17 cellular contexts compared by ENCODE assay signal in the genomic region with DNA sequence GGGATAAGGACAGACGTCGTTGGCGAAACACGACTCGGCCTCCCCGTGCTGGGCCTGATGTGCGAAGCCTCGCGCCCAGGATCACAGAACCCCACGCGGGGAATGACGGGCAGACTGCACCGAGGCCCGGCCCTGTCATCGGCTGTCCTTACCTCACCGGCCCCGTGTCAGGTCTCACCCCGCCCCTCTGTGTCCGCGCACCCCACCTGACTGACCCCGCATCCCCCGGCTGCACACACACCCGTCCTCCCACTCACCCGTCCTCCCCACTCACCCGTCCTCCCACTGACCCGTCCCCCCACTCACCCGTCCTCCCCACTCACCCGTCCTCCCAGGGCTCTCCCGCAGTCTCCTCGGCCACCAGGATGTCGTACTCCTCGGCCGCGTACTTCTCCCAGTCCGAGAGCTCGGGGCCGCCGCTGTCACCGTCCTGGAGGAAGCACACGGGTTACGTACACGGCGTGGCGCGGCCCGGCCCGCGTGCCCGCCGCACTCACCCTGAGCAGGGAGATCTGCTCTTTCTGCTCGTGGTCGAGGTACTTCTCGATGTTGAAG. TPM values are rescaled to one million over a fixed set of nuclear protein-coding genes. Genes with fewer than 3 reads are reported as not detected.
DNase-seq lines count a peak whose midpoint lies in the region; ATAC-seq and TF ChIP-seq lines count a peak whose summit lies in the region.
"Had no signal": no experiment of that assay in that cellular context is flagged by ENCODE, and none has a peak within 500 bp of the region (broad histone marks: within the 10 kb centered on the region; RNA-seq: fewer than 3 reads in every experiment).

No MANE protein-coding gene starts in this region.

- no peak overlapping the region for H2AFZ ChIP-seq in PC-3 (ENCODE audit: low read length)

- no peak for TF ChIP-seq POLR2A in spleen (IDR thresholded peaks at IDR 0.05)

- H3K4me3 ChIP-seq in lower lobe of right lung: no peak overlapping the region
- H3K4me3 ChIP-seq in spleen: no peak overlapping the region
- H3K4me3 ChIP-seq in PC-3 (ENCODE audit: low read length): no peak overlapping the region

- H3K27me3 ChIP-seq in lower lobe of right lung (ENCODE audit: low read depth): no peaks in the 10 kb centered on the region
- no peaks in the 10 kb centered on the region for H3K27me3 ChIP-seq in spleen (replicated peaks in 1 of 7)
- no peaks in the 10 kb centered on the region for H3K27me3 ChIP-seq in PC-3 (ENCODE audit: low read length)

- H4K20me1 ChIP-seq in PC-3 (ENCODE audit: low read length): no peaks in the 10 kb centered on the region

- TF ChIP-seq CTCF in lower lobe of right lung (IDR thresholded peaks at IDR 0.05) (no peak), spleen (IDR thresholded peaks at IDR 0.05 in 8 of 11, conservative IDR thresholded peaks at IDR 0.05 in 3 of 11) (no peak), PC-3 (conservative IDR thresholded peaks at IDR 0.05; ENCODE audit: low read depth, low read length) (no peak)

- H3K9me3 ChIP-seq in T-helper 17 cell (ENCODE audit: control insufficient read depth, low read length, poor library complexity, severe bottlenecking) (no peaks in the 10 kb centered on the region), lower lobe of right lung (no peaks in the 10 kb centered on the region), spleen (no peaks in the 10 kb centered on the region), PC-3 (ENCODE audit: low read length) (no peaks in the 10 kb centered on the region)

- ATAC-seq in T-helper 17 cell (no peak), left cardiac atrium (no peak), lower lobe of right lung (peak; percentile 14 to 30), GM21576 (IDR thresholded peaks at IDR 0.05; ENCODE audit: unreplicated experiment) (no peak), PC-3 (no peak)
- ATAC-seq: Panc1 had no signal

- no TSS peak for BruUV-seq in PC-3 (replicated peaks; lab: Mats Ljungman, UMichigan)

- peak overlapping the region; percentile 39 for H3K27ac Mint-ChIP-seq in T-helper 17 cell
- H3K27ac Mint-ChIP-seq: HFFc6 had no signal

- intact Hi-C loops in left cardiac atrium (cut with DNase I) (no loop called here), lower lobe of right lung (cut with DNase I) (no loop called here), spleen (cut with DNase I; ENCODE audit: low total_unique reads) (no loop called here), PC-3 (cut with micrococcal nuclease) (no loop called here)

- WGBS in spleen, 5 donors: 90 to 96% (median 91%) methylated on average over 50 to 53 of the region's 53 CpGs

- no peaks in the 10 kb centered on the region for H3F3A ChIP-seq in PC-3 (ENCODE audit: low read length, unreplicated experiment)

- DNase-seq in T-helper 17 cell (no peak), left cardiac atrium (peak; percentile 22), lower lobe of right lung (peak; percentile 44), spleen (peak; percentile 74), PC-3 (no peak)
- no peak for DNase-seq in activated CD4-positive, alpha-beta T cell treated with anti-CD3 and anti-CD28 coated beads for 1 hour
- DNase-seq: DMS153, HFFc6, NCI-H1092, NCI-H146, NCI-H2081 treated with DMSO at 0.1 percent for 48 hours, NCI-H524, SHP77 had no signal

- no peaks in the 10 kb centered on the region for H3K9me2 ChIP-seq in PC-3 (replicated peaks; ENCODE audit: low read length)

- H3K4me1 Mint-ChIP-seq in T-helper 17 cell: peaks cover 5% of the 10 kb centered on the region

- H3K4me1 ChIP-seq in lower lobe of right lung (no peaks in the 10 kb centered on the region), spleen (no peaks in the 10 kb centered on the region), PC-3 (ENCODE audit: insufficient read depth, low read length) (no peaks in the 10 kb centered on the region)

- no peaks in the 10 kb centered on the region for H3K27me3 Mint-ChIP-seq in T-helper 17 cell

- peaks cover 4% of the 10 kb centered on the region for H3K36me3 ChIP-seq in lower lobe of right lung
- H3K36me3 ChIP-seq in spleen: peaks cover 0 to 73% (median 7%) of the 10 kb centered on the region in 6 donors
- H3K36me3 ChIP-seq in PC-3 (ENCODE audit: low read depth, low read length): no peaks in the 10 kb centered on the region

- no peak overlapping the region for H3K4me2 ChIP-seq in PC-3 (ENCODE audit: low read length)
- H3K4me2 ChIP-seq: KMS-11 had no signal

- POLR2A ChIA-PET in PC-3 (lab: Charles Lee; ENCODE audit: unreplicated experiment): no interaction called here

- peaks cover 4% of the 10 kb centered on the region for H3K36me3 Mint-ChIP-seq in T-helper 17 cell (ENCODE audit: low read depth)

- H3K79me2 ChIP-seq in PC-3 (ENCODE audit: low read length): no peaks in the 10 kb centered on the region

- CTCF ChIA-PET in PC-3 (lab: Charles Lee): no interaction called here

- no peak overlapping the region for H3K9ac ChIP-seq in PC-3 (ENCODE audit: low read length)
- H3K9ac ChIP-seq: KMS-11 had no signal

- H3K27ac ChIP-seq in lower lobe of right lung (no peak overlapping the region), spleen (no peak overlapping the region), PC-3 (ENCODE audit: low read length) (no peak overlapping the region)
- H3K27ac ChIP-seq: C4-2B, KMS-11 had no signal

- no peak overlapping the region for H3K4me3 Mint-ChIP-seq in T-helper 17 cell
- H3K4me3 Mint-ChIP-seq: HFFc6 had no signal

RNA-seq across cellular contexts. Expression of gene GTPBP6, which starts 19.8 kb away (rescaled TPM):
- total RNA-seq in T-helper 17 cell (10 to 100 TPM; 67.7 to 69.0 TPM), left cardiac atrium (10 to 100 TPM; 48.0 to 55.6 TPM), lower lobe of right lung (47.1 TPM), spleen (10 to 100 TPM; 25.4 to 50.4 (median 37.6) TPM), PC-3 (2014; rRNA removed) (38.8 and 49.0 TPM in 2 replicates)
- 10 to 100 TPM; 43.8 to 69.4 (median 43.9) TPM for polyA plus RNA-seq in spleen

RNA-seq across cellular contexts. Expression of gene PPP2R3B, which starts 48.3 kb away (rescaled TPM):
- 10 to 100 TPM; 18.5 to 19.1 TPM for total RNA-seq in T-helper 17 cell
- 100 to 1,000 TPM; 104 to 114 TPM for total RNA-seq in left cardiac atrium
- 11.2 TPM for total RNA-seq in lower lobe of right lung
- 10 to 100 TPM; 12.6 to 34.2 (median 24.4) TPM for total RNA-seq in spleen
- 10 to 100 TPM; 27.0 to 62.2 (median 45.8) TPM for polyA plus RNA-seq in spleen
- total RNA-seq in PC-3 (2014; rRNA removed): 35.2 and 35.4 TPM in 2 replicates

RNA-seq across cellular contexts. Expression of gene PLCXD1, which starts 57.2 kb away (rescaled TPM):
- 10 to 100 TPM; 13.0 to 17.9 TPM for total RNA-seq in T-helper 17 cell
- 10 to 100 TPM in 1 of 2 donors, 1 to 10 TPM in 1; 2.9 to 13.7 TPM for total RNA-seq in left cardiac atrium
- total RNA-seq in lower lobe of right lung: 23.7 TPM
- total RNA-seq in spleen: 10 to 100 TPM; 13.0 to 35.0 (median 24.3) TPM
- polyA plus RNA-seq in spleen: 10 to 100 TPM in 2 of 3 donors, 1 to 10 TPM in 1; 9.9 to 21.3 (median 11.5) TPM
- 25.7 and 31.2 TPM in 2 replicates for total RNA-seq in PC-3 (2014; rRNA removed)

Comparison
In these comparisons a context has a peak if more than half of its experiments do, and no peak if none do; other contexts are left out.
1. ATAC-seq: peak in lower lobe of right lung (2 of 2); none in T-helper 17 cell (single experiment), left cardiac atrium (0 of 2), GM21576 (single experiment) and PC-3 (single experiment).
2. DNase-seq: peak in left cardiac atrium (single experiment), lower lobe of right lung (single experiment) and spleen (single experiment); none in T-helper 17 cell (0 of 3), activated CD4-positive, alpha-beta T cell treated with anti-CD3 and anti-CD28 coated beads for 1 hour (single experiment) and PC-3 (single experiment).